1 cellular context compared by ENCODE assay signal in the genomic region with DNA sequence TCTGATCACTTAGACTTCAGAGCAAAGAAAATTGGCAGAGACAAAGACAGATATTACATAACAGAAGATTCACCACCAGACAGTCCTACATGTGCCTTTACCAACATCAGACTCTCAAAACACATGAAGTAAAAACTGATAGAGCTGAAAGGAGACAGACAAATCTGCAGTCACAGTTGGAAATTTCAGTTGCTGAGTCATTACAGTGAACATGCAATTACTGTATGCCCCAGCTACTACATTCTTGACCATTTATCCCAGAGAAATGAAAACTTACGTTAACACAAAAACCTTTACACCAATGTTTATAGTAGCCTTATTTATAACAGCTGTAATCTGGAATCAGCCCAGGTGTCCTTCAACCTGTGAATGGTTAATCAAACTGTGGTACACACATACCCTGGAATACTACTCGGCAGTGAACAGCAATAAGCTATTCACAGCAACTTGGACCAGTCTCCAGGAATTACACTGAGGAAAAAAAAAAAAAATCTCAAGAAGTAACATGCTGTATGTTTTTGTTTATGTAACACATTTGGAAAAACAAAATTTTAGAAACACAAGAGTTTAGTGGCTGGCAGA.
A peak's percentile ranks its signal among the peaks of the same experiment; 100 is the strongest.
TF ChIP-seq lines count a peak whose summit lies in the region.

No MANE protein-coding gene starts in this region.

TF ChIP-seq in HepG2, 621 proteins besides CTCF, POLR2A, EP300 and RAD21:
- TF ChIP-seq RFX5 (IDR thresholded peaks at IDR 0.05; ENCODE audit: low read depth, low read length) (no peak), NFE2L2 (IDR thresholded peaks at IDR 0.05; ENCODE audit: low read length) (0 out of 2 replicates have a peak, but pooled peaks have one; percentile 25), U2AF1 (optimal IDR thresholded peaks at IDR 0.05; ENCODE audit: low read depth, low read length) (no peak), ZNF572 (CRISPR knock-in tag; IDR thresholded peaks at IDR 0.05) (no peak)
- TF ChIP-seq, protein P1, sequence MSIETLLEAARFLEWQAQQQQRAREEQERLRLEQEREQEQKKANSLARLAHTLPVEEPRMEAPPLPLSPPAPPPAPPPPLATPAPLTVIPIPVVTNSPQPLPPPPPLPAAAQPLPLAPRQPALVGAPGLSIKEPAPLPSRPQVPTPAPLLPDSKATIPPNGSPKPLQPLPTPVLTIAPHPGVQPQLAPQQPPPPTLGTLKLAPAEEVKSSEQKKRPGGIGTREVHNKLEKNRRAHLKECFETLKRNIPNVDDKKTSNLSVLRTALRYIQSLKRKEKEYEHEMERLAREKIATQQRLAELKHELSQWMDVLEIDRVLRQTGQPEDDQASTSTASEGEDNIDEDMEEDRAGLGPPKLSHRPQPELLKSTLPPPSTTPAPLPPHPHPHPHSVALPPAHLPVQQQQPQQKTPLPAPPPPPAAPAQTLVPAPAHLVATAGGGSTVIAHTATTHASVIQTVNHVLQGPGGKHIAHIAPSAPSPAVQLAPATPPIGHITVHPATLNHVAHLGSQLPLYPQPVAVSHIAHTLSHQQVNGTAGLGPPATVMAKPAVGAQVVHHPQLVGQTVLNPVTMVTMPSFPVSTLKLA (IDR thresholded peaks at IDR 0.05), result no peak
TF ChIP-seq in HepG2: peak in this region for 1.
